9 cellular contexts compared by ENCODE assay signal in genomic region chr4:145623831-145624230, GRCh38. TPM values are rescaled to one million over a fixed set of nuclear protein-coding genes. Genes with fewer than 3 reads are reported as not detected.
DNase-seq lines count a peak whose midpoint lies in the region; ATAC-seq and TF ChIP-seq lines count a peak whose summit lies in the region.
"Had no signal": no experiment of that assay in that cellular context is flagged by ENCODE, and none has a peak within 500 bp of the region (broad histone marks: within the 10 kb centered on the region; RNA-seq: fewer than 3 reads in every experiment).

No MANE protein-coding gene starts in this region.

- H3K27ac Mint-ChIP-seq in type B pancreatic cell: no peak overlapping the region

- TF ChIP-seq CTCF in AG10803 (conservative IDR thresholded peaks at IDR 0.05; ENCODE audit: low read length) (no peak), epithelial cell of esophagus (IDR thresholded peaks at IDR 0.05; ENCODE audit: insufficient read depth, low read depth, low read length, missing control alignments) (no peak), type B pancreatic cell (conservative IDR thresholded peaks at IDR 0.05) (no peak)

- H3K4me3 ChIP-seq in AG10803 (ENCODE audit: low read length) (no peak overlapping the region), epithelial cell of esophagus (ENCODE audit: low read length) (no peak overlapping the region)

- peaks cover 9% of the 10 kb centered on the region for H3K9me3 Mint-ChIP-seq in type B pancreatic cell

- peaks cover 13% of the 10 kb centered on the region for H3K36me3 Mint-ChIP-seq in type B pancreatic cell

- H3K4me1 Mint-ChIP-seq in type B pancreatic cell (ENCODE audit: unreplicated experiment): peaks cover 14% of the 10 kb centered on the region

- no peaks in the 10 kb centered on the region for H3K27me3 Mint-ChIP-seq in type B pancreatic cell

- DNase-seq in AG10803 (ENCODE audit: low read depth): peak; percentile 48
- DNase-seq in HT-29 (ENCODE audit: low spot score): peak; percentile 29
- DNase-seq in epithelial cell of esophagus (ENCODE audit: low read depth): peak; percentile 49
- DNase-seq in type B pancreatic cell (ENCODE audit: extremely low spot score, unreplicated experiment): no peak
- no peak for DNase-seq in activated effector memory CD4-positive, alpha-beta T cell treated with Interleukin-2 at 50 U/mL for 16 hours
- no peak for DNase-seq in iPS-NIHi7 (ENCODE audit: extremely low spot score)
- no peak for DNase-seq in A172 (ENCODE audit: low spot score)

- H3K4me3 Mint-ChIP-seq in type B pancreatic cell: no peak overlapping the region
- H3K4me3 Mint-ChIP-seq: neural crest cell had no signal

- peak; percentile 16 for ATAC-seq in GM19468 (IDR thresholded peaks at IDR 0.05; ENCODE audit: extremely low read depth, unreplicated experiment)

RNA-seq across cellular contexts. Expression of gene MMAA, which starts 4.6 kb away (rescaled TPM):
- 2.3 and 2.8 TPM in 2 replicates for total RNA-seq in HT-29 (2014; rRNA removed; shearing (Covaris generic))
- total RNA-seq in type B pancreatic cell (ENCODE audit: low replicate concordance): 10.0 and 10.4 TPM in 2 replicates
- total RNA-seq in A172 (2014; rRNA removed; shearing (Covaris generic)): 3.4 and 4.6 TPM in 2 replicates

RNA-seq across cellular contexts. Expression of gene C4orf51, which starts 56.1 kb away (rescaled TPM):
- total RNA-seq in HT-29 (2014; rRNA removed; shearing (Covaris generic)): not detected in 2 replicates
- total RNA-seq in type B pancreatic cell (ENCODE audit: low replicate concordance): not detected in 2 replicates
- total RNA-seq in A172 (2014; rRNA removed; shearing (Covaris generic)): not detected in 2 replicates
- total RNA-seq: neural crest cell had no signal

Comparison
In these comparisons a context has a peak if more than half of its experiments do, and no peak if none do; other contexts are left out.
1. DNase-seq: peak in AG10803 (single experiment), HT-29 (single experiment) and epithelial cell of esophagus (single experiment); none in type B pancreatic cell (single experiment), activated effector memory CD4-positive, alpha-beta T cell treated with Interleukin-2 at 50 U/mL for 16 hours (single experiment), iPS-NIHi7 (single experiment) and A172 (single experiment).